In genomic region chr19:14950421-14950820, GRCh38 we compare ENCODE assay signal across 40 cellular contexts. TPM values are rescaled to one million over a fixed set of nuclear protein-coding genes. Genes with fewer than 3 reads are reported as not detected.
"Had no signal": no experiment of that assay in that cellular context is flagged by ENCODE, and none has a peak within 500 bp of the region (broad histone marks: within the 10 kb centered on the region; RNA-seq: fewer than 3 reads in every experiment).

No MANE protein-coding gene starts in this region.

- DNase-seq: activated effector memory CD4-positive, alpha-beta T cell treated with anti-CD3 and anti-CD28 coated beads, Interleukin-2, amount 50 U/mL, for 16 hours; activated effector memory CD4-positive, alpha-beta T cell treated with Interleukin-2 at 50 U/mL for 16 hours; activated gamma-delta T cell; activated gamma-delta T cell treated with Interleukin-2 at 50 U/mL for 16 hours; activated naive CD4-positive, alpha-beta T cell; activated naive CD4-positive, alpha-beta T cell treated with anti-CD3 and anti-CD28 coated beads for 36 hours; activated naive CD4-positive, alpha-beta T cell treated with anti-CD3 and anti-CD28 coated beads, Interleukin-2, amount 10 ng/mL, durations not matched to agents 7 days and 5 days; activated naive CD4-positive, alpha-beta T cell treated with anti-CD3 and anti-CD28 coated beads, Interleukin-2, amount 50 U/mL, for 16 hours; activated naive CD4-positive, alpha-beta T cell treated with Interleukin-2 at 50 U/mL for 16 hours; activated naive CD8-positive, alpha-beta T cell treated with anti-CD3 and anti-CD28 coated beads for 36 hours; activated naive CD8-positive, alpha-beta T cell treated with anti-CD3 and anti-CD28 coated beads, Interleukin-2, amount 10 ng/mL, durations not matched to agents 7 days and 5 days; activated naive CD8-positive, alpha-beta T cell treated with anti-CD3 and anti-CD28 coated beads, Interleukin-2, amount 50 U/mL, for 24 hours; activated T-cell treated with anti-CD3 and anti-CD28 coated beads, Interleukin-2, amount 50 U/mL, for 1 hour; activated T-cell treated with anti-CD3 and anti-CD28 coated beads, Interleukin-2, amount 50 U/mL, for 24 hours; activated T-cell treated with anti-CD3 and anti-CD28 coated beads, Interleukin-2, amount 50 U/mL, for 4 hours; activated T-cell treated with anti-CD3 and anti-CD28 coated beads, Interleukin-2, amount 50 U/mL, for 48 hours; activated T-cell treated with anti-CD3 and anti-CD28 coated beads, Interleukin-2, amount 50 U/mL, for 72 hours; adrenal gland; amniotic stem cell; amygdala; anterior cingulate cortex; aorta; body of pancreas; brain microvascular endothelial cell; caudate nucleus; central memory CD4-positive, alpha-beta T cell; cerebellar nuclear complex had no signal

- H3K4me1 ChIP-seq: adrenal gland, ascending aorta, body of pancreas, breast epithelium had no signal

- ATAC-seq: activated naive CD4-positive, alpha-beta T cell treated with anti-CD3 and anti-CD28 coated beads, Interleukin-2, amount 50 U/mL, for 72 hours; activated naive CD8-positive, alpha-beta T cell treated with anti-CD3 and anti-CD28 coated beads, Interleukin-2, amount 50 U/mL, for 24 hours; activated T-cell treated with anti-CD3 and anti-CD28 coated beads, Interleukin-2, amount 50 U/mL, for 4 hours; activated T-cell treated with anti-CD3 and anti-CD28 coated beads, Interleukin-2, amount 50 U/mL, for 72 hours; activated T-helper 17 cell treated with anti-CD3 and anti-CD28 coated beads, Interleukin-2, amount 50 U/mL, for 72 hours; body of pancreas had no signal

- H3K36me3 ChIP-seq: adrenal gland, ascending aorta, brain microvascular endothelial cell, breast epithelium, cardiac muscle cell had no signal

- H3K27ac ChIP-seq: adrenal gland, ascending aorta, body of pancreas, brain microvascular endothelial cell, breast epithelium, cardiac muscle cell had no signal

- H3K9me3 ChIP-seq: adrenal gland, ascending aorta, body of pancreas had no signal

- H3K4me3 ChIP-seq: adrenal gland, ascending aorta, body of pancreas, breast epithelium, cardiac muscle cell had no signal

- H3K27me3 ChIP-seq: ascending aorta, body of pancreas, brain microvascular endothelial cell, cardiac muscle cell had no signal

RNA-seq across cellular contexts. Expression of gene OR7C2, which starts 9.1 kb away (rescaled TPM):
- total RNA-seq: activated naive CD4-positive, alpha-beta T cell treated with anti-CD3 and anti-CD28 coated beads for 36 hours; activated naive CD4-positive, alpha-beta T cell treated with anti-CD3 and anti-CD28 coated beads, Interleukin-2, amount 50 U/mL, for 72 hours; activated naive CD8-positive, alpha-beta T cell treated with anti-CD3 and anti-CD28 coated beads for 36 hours; activated naive CD8-positive, alpha-beta T cell treated with anti-CD3 and anti-CD28 coated beads, Interleukin-2, amount 10 ng/mL, durations not matched to agents 7 days and 5 days; activated T-cell treated with anti-CD3 and anti-CD28 coated beads, Interleukin-2, amount 50 U/mL, for 4 hours; activated T-cell treated with anti-CD3 and anti-CD28 coated beads, Interleukin-2, amount 50 U/mL, for 72 hours; activated T-helper 1 cell treated with anti-CD3 and anti-CD28 coated beads, Interleukin-12 subunit alpha, Interleukin-12 subunit beta, Interleukin-2, Interleukin-4 antibody, amounts not matched to agents 30 ng/mL and 10 ng/mL and 1 ng/mL, durations not matched to agents 14 hours and 24 hours and 36 hours; activated T-helper 17 cell treated with anti-CD3 and anti-CD28 coated beads, Interleukin-2, amount 50 U/mL, for 72 hours; activated T-helper 2 cell treated with anti-CD3 and anti-CD28 coated beads, Interferon-gamma antibody, Interleukin-2, Interleukin-4, amounts not matched to agents 10 μg/mL and 5 μg/mL and 100 μg/mL, durations not matched to agents 14 hours and 24 hours and 36 hours; adrenal gland; aorta; ascending aorta; astrocyte; body of pancreas; breast epithelium; bronchial epithelial cell; cardiac muscle cell; cardiac septum; cerebellum; chondrocyte had no signal
- polyA plus RNA-seq: adipose tissue, adrenal gland, aorta, cardiac muscle cell had no signal

RNA-seq across cellular contexts. Expression of gene SLC1A6, which starts 29.2 kb away (rescaled TPM):
- total RNA-seq: activated naive CD4-positive, alpha-beta T cell treated with anti-CD3 and anti-CD28 coated beads for 36 hours; activated naive CD4-positive, alpha-beta T cell treated with anti-CD3 and anti-CD28 coated beads, Interleukin-2, amount 50 U/mL, for 72 hours; activated naive CD8-positive, alpha-beta T cell treated with anti-CD3 and anti-CD28 coated beads for 36 hours; activated naive CD8-positive, alpha-beta T cell treated with anti-CD3 and anti-CD28 coated beads, Interleukin-2, amount 10 ng/mL, durations not matched to agents 7 days and 5 days; activated T-cell treated with anti-CD3 and anti-CD28 coated beads, Interleukin-2, amount 50 U/mL, for 4 hours; activated T-cell treated with anti-CD3 and anti-CD28 coated beads, Interleukin-2, amount 50 U/mL, for 72 hours; activated T-helper 1 cell treated with anti-CD3 and anti-CD28 coated beads, Interleukin-12 subunit alpha, Interleukin-12 subunit beta, Interleukin-2, Interleukin-4 antibody, amounts not matched to agents 30 ng/mL and 10 ng/mL and 1 ng/mL, durations not matched to agents 14 hours and 24 hours and 36 hours; activated T-helper 17 cell treated with anti-CD3 and anti-CD28 coated beads, Interleukin-2, amount 50 U/mL, for 72 hours; activated T-helper 2 cell treated with anti-CD3 and anti-CD28 coated beads, Interferon-gamma antibody, Interleukin-2, Interleukin-4, amounts not matched to agents 10 μg/mL and 5 μg/mL and 100 μg/mL, durations not matched to agents 14 hours and 24 hours and 36 hours; adrenal gland; aorta; ascending aorta; body of pancreas; breast epithelium; bronchial epithelial cell; cardiac septum; chondrocyte had no signal
- polyA plus RNA-seq: adipose tissue, adrenal gland had no signal
